16 cellular contexts compared by ENCODE assay signal in genomic region chr3:62184559-62184958, GRCh38.
DNase-seq lines count a peak whose midpoint lies in the region; ATAC-seq, FAIRE-seq and TF ChIP-seq lines count a peak whose summit lies in the region.
"Had no signal": no experiment of that assay in that cellular context is flagged by ENCODE, and none has a peak within 500 bp of the region (broad histone marks: within the 10 kb centered on the region; RNA-seq: fewer than 3 reads in every experiment).

No MANE protein-coding gene starts in this region.

- H3K9me3 ChIP-seq in adrenal gland (replicated peaks in 1 of 3) = no peaks in the 10 kb centered on the region
- H3K9me3 ChIP-seq: right atrium auricular region had no signal

- H3K36me3 ChIP-seq in adrenal gland (replicated peaks in 1 of 2) = no peaks in the 10 kb centered on the region
- H3K36me3 ChIP-seq: right atrium auricular region had no signal

- WGBS in adrenal gland, 4 donors = 45 to 58% (median 49%) methylated on average over 7 of the region's 7 CpGs

- DNase-seq in Ammon's horn (ENCODE audit: low spot score) (peak; percentile 65), HT1080 (ENCODE audit: low read depth) (peak; percentile 5), adrenal gland (peak in 5 of 7 donors; percentile 27 to 58 (median 34)), left kidney (ENCODE audit: low read depth, low spot score) (peak; percentile 76), NCI-H2196 (lab: John Stamatoyannopoulos, UW; ENCODE audit: unreplicated experiment) (no peak), dedifferentiated amniotic fluid mesenchymal stem cell (ENCODE audit: extremely low spot score) (no peak), frontal cortex (ENCODE audit: low spot score in 2 of 2) (no peak)
- DNase-seq: activated CD4-positive, CD25-positive, alpha-beta regulatory T cell treated with anti-CD3 and anti-CD28 coated beads, Interleukin-2, amount 50 U/mL, for 72 hours; activated T-cell treated with anti-CD3 and anti-CD28 coated beads, Interleukin-2, amount 50 U/mL, for 48 hours; GDM1; stimulated activated naive CD8-positive, alpha-beta T cell treated with anti-CD3 and anti-CD28 coated beads, Interleukin-15, amount 100 ng/mL, for 72 hours had no signal

- peak overlapping the region in 1 of 5 donors; percentile 45 for H3K27ac ChIP-seq in adrenal gland
- H3K27ac ChIP-seq: HL-60, right atrium auricular region had no signal

- intact Hi-C loops in adrenal gland (cut with DNase I) = loop anchor here (10.0 kb wide), 2 partner anchors 320 to 620 kb away; partner anchors contain the start of gene PTPRG (in 1 of the 2)

- no peaks in the 10 kb centered on the region for H3K27me3 ChIP-seq in adrenal gland
- H3K27me3 ChIP-seq: right atrium auricular region had no signal

- FAIRE-seq in frontal cortex (lab: Jason Lieb, UNC) = no peak
- FAIRE-seq: astrocyte had no signal

- no peak overlapping the region for H3K4me3 ChIP-seq in adrenal gland
- H3K4me3 ChIP-seq: right atrium auricular region had no signal

- TF ChIP-seq POLR2A in adrenal gland (IDR thresholded peaks at IDR 0.05) = no peak

- no peak for ATAC-seq in GM18873 (IDR thresholded peaks at IDR 0.05; ENCODE audit: low FRiP score, unreplicated experiment)
- ATAC-seq: SK-N-SH treated with all-trans-retinoic acid at 6 μM for 48 hours; stimulated activated naive CD8-positive, alpha-beta T cell treated with anti-CD3 and anti-CD28 coated beads, Interleukin-15, amount 100 ng/mL, for 72 hours had no signal

- peaks cover 6 to 7% of the 10 kb centered on the region in 2 donors for H3K4me1 ChIP-seq in adrenal gland (replicated peaks in 1 of 2)

- TF ChIP-seq CTCF in adrenal gland (IDR thresholded peaks at IDR 0.05) = no peak

Comparison
In these comparisons a context has a peak if more than half of its experiments do, and no peak if none do; other contexts are left out.
1. DNase-seq: peak in Ammon's horn (single experiment), HT1080 (single experiment), adrenal gland (5 of 7) and left kidney (single experiment); none in NCI-H2196 (single experiment), dedifferentiated amniotic fluid mesenchymal stem cell (single experiment) and frontal cortex (0 of 2).